20 cellular contexts compared by ENCODE assay signal in the genomic region with DNA sequence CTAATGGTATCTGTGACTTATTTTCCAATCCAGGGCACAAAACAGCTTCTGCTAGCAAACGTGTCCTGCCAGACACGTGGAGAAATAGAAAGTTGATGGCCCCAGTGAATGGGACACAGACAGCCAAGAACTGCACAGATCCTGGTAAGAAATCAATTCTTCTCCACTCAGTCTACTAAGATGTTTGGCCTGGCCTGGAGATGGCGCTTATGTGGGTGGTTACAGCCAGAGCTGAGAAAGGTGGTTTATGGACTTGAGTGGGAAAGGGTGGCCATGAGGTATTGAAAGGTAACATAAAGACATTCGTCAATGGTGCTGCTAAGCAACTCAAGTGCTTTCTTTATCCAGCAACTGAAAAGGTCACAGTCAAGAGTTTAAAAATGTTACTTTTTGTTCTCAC. TPM values are rescaled to one million over a fixed set of nuclear protein-coding genes. Genes with fewer than 3 reads are reported as not detected.
DNase-seq lines count a peak whose midpoint lies in the region; ATAC-seq, FAIRE-seq and TF ChIP-seq lines count a peak whose summit lies in the region.
"Had no signal": no experiment of that assay in that cellular context is flagged by ENCODE, and none has a peak within 500 bp of the region (broad histone marks: within the 10 kb centered on the region; RNA-seq: fewer than 3 reads in every experiment).

No MANE protein-coding gene starts in this region.

- BruUV-seq in GM12878 (replicated peaks; lab: Mats Ljungman, UMichigan): no TSS peak

- H3K27me3 Mint-ChIP-seq in osteocyte (ENCODE audit: unreplicated experiment): peaks cover 59% of the 10 kb centered on the region

- H3K9me3 Mint-ChIP-seq in osteocyte (ENCODE audit: unreplicated experiment): no peaks in the 10 kb centered on the region
- H3K9me3 Mint-ChIP-seq: CD8-positive, alpha-beta T cell had no signal

- no peak for TF ChIP-seq POLR2A in GM12878 (IDR thresholded peaks at IDR 0.05; ENCODE audit: low read depth, low read length)

- H3K4me3 Mint-ChIP-seq in osteocyte (ENCODE audit: unreplicated experiment): no peak overlapping the region
- H3K4me3 Mint-ChIP-seq: CD8-positive, alpha-beta T cell had no signal

- DNase-seq in SK-N-SH (no peak), Karpas-422 (peak; percentile 60), GM12878 (ENCODE audit: low read depth, low spot score) (no peak), osteocyte (ENCODE audit: extremely low spot score, unreplicated experiment) (no peak), omental fat pad (ENCODE audit: low spot score) (no peak), osteoblast (ENCODE audit: insufficient read length, low spot score, missing footprints) (no peak)
- DNase-seq: activated CD4-positive, alpha-beta T cell treated with anti-CD3 and anti-CD28 coated beads for 4 hours; activated effector memory CD4-positive, alpha-beta T cell treated with anti-CD3 and anti-CD28 coated beads, Interleukin-2, amount 50 U/mL, for 16 hours; CD8-positive, alpha-beta T cell; foreskin melanocyte; kidney; NCI-H146; stimulated activated CD4-positive, alpha-beta T cell treated with anti-CD3 and anti-CD28 coated beads, Interleukin-2, amount 100 ng/mL, for 24 hours; stomach had no signal

- H3K27ac ChIP-seq in SK-N-SH (ENCODE audit: low read depth in 2 of 2, low read length in 1 of 2): no peak overlapping the region
- H3K27ac ChIP-seq in Karpas-422 (ENCODE audit: low read length): no peak overlapping the region
- H3K27ac ChIP-seq in GM12878 (ENCODE audit: control insufficient read depth, insufficient read depth): no peak overlapping the region
- H3K27ac ChIP-seq in osteoblast (ENCODE audit: low read depth, low read length): no peak overlapping the region
- H3K27ac ChIP-seq: parathyroid adenoma, stomach had no signal

- SMC1A ChIA-PET in GM12878 (lab: Charles Lee; ENCODE audit: uncharacterized antibody, unreplicated experiment): interaction anchor here (0.6 kb wide), 1 partner anchor 251 kb away, joined by 3 read pairs; no protein-coding TSS in a partner anchor

- in situ Hi-C loops in GM12878 (cut with MboI): no loop called here

- H3K9me2 ChIP-seq in SK-N-SH: no peaks in the 10 kb centered on the region
- H3K9me2 ChIP-seq in Karpas-422 (replicated peaks; ENCODE audit: insufficient read depth, low read length): no peaks in the 10 kb centered on the region

- no peak overlapping the region for H3K27ac Mint-ChIP-seq in osteocyte (ENCODE audit: unreplicated experiment)
- H3K27ac Mint-ChIP-seq: CD8-positive, alpha-beta T cell had no signal

- peak; percentile 58 for ATAC-seq in SK-N-SH treated with all-trans-retinoic acid at 6 μM for 48 hours
- 0 out of 3 replicates have a peak, but pooled peaks have one; percentile 30 for ATAC-seq in GM12878
- no peak for ATAC-seq in omental fat pad (ENCODE audit: low FRiP score)
- no peak for ATAC-seq in HG02759 (IDR thresholded peaks at IDR 0.05; ENCODE audit: unreplicated experiment)
- ATAC-seq: CD8-positive, alpha-beta T cell had no signal

- no peaks in the 10 kb centered on the region for H3K9me3 ChIP-seq in SK-N-SH
- H3K9me3 ChIP-seq in Karpas-422 (ENCODE audit: low read length): no peaks in the 10 kb centered on the region
- no peaks in the 10 kb centered on the region for H3K9me3 ChIP-seq in GM12878 (replicated peaks; ENCODE audit: control insufficient read depth, insufficient read depth, low read length)
- H3K9me3 ChIP-seq in osteoblast (ENCODE audit: low read depth, low read length): no peaks in the 10 kb centered on the region
- H3K9me3 ChIP-seq: stomach had no signal

- H3K36me3 ChIP-seq in SK-N-SH (replicated peaks in 1 of 2; ENCODE audit: control insufficient read depth in 1 of 2, insufficient read depth in 2 of 2, low read length in 1 of 2): no peaks in the 10 kb centered on the region
- no peaks in the 10 kb centered on the region for H3K36me3 ChIP-seq in Karpas-422 (ENCODE audit: insufficient read depth, low read length)
- H3K36me3 ChIP-seq in GM12878 (ENCODE audit: control insufficient read depth in 2 of 2, insufficient read depth in 2 of 2, low read length in 1 of 2): no peaks in the 10 kb centered on the region
- no peaks in the 10 kb centered on the region for H3K36me3 ChIP-seq in osteoblast (ENCODE audit: insufficient read depth, low read length)
- H3K36me3 ChIP-seq: stomach had no signal

- TF ChIP-seq CTCF in SK-N-SH (IDR thresholded peaks at IDR 0.05) (no peak), GM12878 (IDR thresholded peaks at IDR 0.05 in 2 of 3, conservative IDR thresholded peaks at IDR 0.05 in 1 of 3; ENCODE audit: control insufficient read depth in 2 of 3, extremely low read depth in 1 of 3, insufficient read depth in 1 of 3, low read depth in 3 of 3, low read length in 3 of 3) (peak in 1 of 3 experiments; percentile 20; a peak in 2 of 6 replicates), osteocyte (IDR thresholded peaks at IDR 0.05) (peak; percentile 15), omental fat pad (IDR thresholded peaks at IDR 0.05) (no peak), osteoblast (IDR thresholded peaks at IDR 0.05; ENCODE audit: extremely low read depth, low read depth, low read length) (no peak)

- H2AFZ ChIP-seq in SK-N-SH (ENCODE audit: low read depth) (no peak overlapping the region), Karpas-422 (ENCODE audit: low read length) (no peak overlapping the region), GM12878 (ENCODE audit: control insufficient read depth, low read depth, low read length) (no peak overlapping the region), osteoblast (ENCODE audit: low read length) (no peak overlapping the region)
- H2AFZ ChIP-seq: parathyroid adenoma had no signal

- no peaks in the 10 kb centered on the region for H3K4me1 ChIP-seq in SK-N-SH (ENCODE audit: control insufficient read depth in 1 of 2, insufficient read depth in 2 of 2, low read depth in 1 of 2, low read length in 1 of 2)
- H3K4me1 ChIP-seq in Karpas-422 (ENCODE audit: low read length): no peaks in the 10 kb centered on the region
- no peaks in the 10 kb centered on the region for H3K4me1 ChIP-seq in GM12878 (ENCODE audit: control insufficient read depth, insufficient read depth, low read length)
- H3K4me1 ChIP-seq in osteoblast (ENCODE audit: insufficient read depth, low read length): no peaks in the 10 kb centered on the region
- H3K4me1 ChIP-seq: parathyroid adenoma had no signal

- FAIRE-seq in GM12878 (lab: Jason Lieb, UNC): no peak
- FAIRE-seq: colon, kidney had no signal

- H3K4me1 Mint-ChIP-seq in osteocyte (ENCODE audit: unreplicated experiment): peaks cover 6% of the 10 kb centered on the region

- H3K9ac ChIP-seq in SK-N-SH: no peak overlapping the region
- H3K9ac ChIP-seq in Karpas-422 (ENCODE audit: low read length): no peak overlapping the region
- H3K9ac ChIP-seq in GM12878 (ENCODE audit: control insufficient read depth, insufficient read depth, low read length): no peak overlapping the region
- H3K9ac ChIP-seq: parathyroid adenoma had no signal

- no peaks in the 10 kb centered on the region for H3F3A ChIP-seq in SK-N-SH (replicated peaks; ENCODE audit: insufficient read depth)

- H3K4me2 ChIP-seq in SK-N-SH (no peak overlapping the region), Karpas-422 (ENCODE audit: low read depth, low read length, poor library complexity, severe bottlenecking) (no peak overlapping the region), GM12878 (ENCODE audit: control insufficient read depth, insufficient read depth) (no peak overlapping the region), osteoblast (ENCODE audit: insufficient read depth, low read length) (no peak overlapping the region)

- 8% methylated on average over 4 of the region's 4 CpGs for WGBS in SK-N-SH (ENCODE audit: low lambda C conversion rate)
- WGBS in GM12878 (ENCODE audit: insufficient coverage, insufficient replicate concordance, low lambda C conversion rate, missing lambda C conversion rate): 23% methylated on average over 4 of the region's 4 CpGs

- H3K4me3 ChIP-seq in SK-N-SH (ENCODE audit: low read depth in 2 of 2, low read length in 1 of 2) (0 out of 4 replicates have a peak overlapping the region, but pooled peaks of 1 of the 2 experiments have one; percentile 2), Karpas-422 (ENCODE audit: low read length) (no peak overlapping the region), GM12878 (no peak overlapping the region), osteoblast (ENCODE audit: insufficient read depth, low read length) (no peak overlapping the region)
- H3K4me3 ChIP-seq: stomach had no signal

- POLR2A ChIA-PET in SK-N-SH (lab: Yijun Ruan, JAX) (no interaction called here), GM12878 (lab: Charles Lee) (no interaction called here)

- no peaks in the 10 kb centered on the region for H3K79me2 ChIP-seq in SK-N-SH (ENCODE audit: insufficient read depth)
- no peaks in the 10 kb centered on the region for H3K79me2 ChIP-seq in Karpas-422 (ENCODE audit: low read length)
- no peaks in the 10 kb centered on the region for H3K79me2 ChIP-seq in GM12878 (ENCODE audit: control insufficient read depth, insufficient read depth, low read length)
- H3K79me2 ChIP-seq in osteoblast (ENCODE audit: insufficient read depth, low read length): no peaks in the 10 kb centered on the region
- H3K79me2 ChIP-seq: parathyroid adenoma had no signal

- TF ChIP-seq RAD21 in SK-N-SH (IDR thresholded peaks at IDR 0.05; ENCODE audit: low read length) (no peak), GM12878 (IDR thresholded peaks at IDR 0.05; ENCODE audit: insufficient read depth, low read depth, low read length) (no peak)

- peaks cover 86% of the 10 kb centered on the region for H3K27me3 ChIP-seq in SK-N-SH (ENCODE audit: insufficient read depth)
- no peaks in the 10 kb centered on the region for H3K27me3 ChIP-seq in Karpas-422 (ENCODE audit: low read length)
- H3K27me3 ChIP-seq in GM12878 (replicated peaks in 1 of 2; ENCODE audit: control insufficient read depth in 2 of 2, insufficient read depth in 2 of 2, low read length in 1 of 2): peaks cover 9 to 14% of the 10 kb centered on the region in 2 experiments
- H3K27me3 ChIP-seq in osteoblast (ENCODE audit: insufficient read depth, low read length): peaks cover 61% of the 10 kb centered on the region

- H3K36me3 Mint-ChIP-seq in osteocyte (ENCODE audit: unreplicated experiment): no peaks in the 10 kb centered on the region
- H3K36me3 Mint-ChIP-seq: CD8-positive, alpha-beta T cell had no signal

- intact Hi-C loops in GM12878 (cut with micrococcal nuclease; ENCODE audit: unreplicated experiment): loop anchor here (10.0 kb wide), 2 partner anchors 191 to 359 kb away; no protein-coding TSS in a partner anchor

- CTCF ChIA-PET in SK-N-SH (lab: Yijun Ruan, JAX) (no interaction called here), GM12878 (lab: Yijun Ruan, JAX) (no interaction called here)

- H4K20me1 ChIP-seq in SK-N-SH (ENCODE audit: insufficient read depth) (no peaks in the 10 kb centered on the region), Karpas-422 (ENCODE audit: insufficient read depth, low read depth, low read length) (no peaks in the 10 kb centered on the region), GM12878 (ENCODE audit: control insufficient read depth, insufficient read depth) (no peaks in the 10 kb centered on the region), osteoblast (ENCODE audit: insufficient read depth, low read length) (no peaks in the 10 kb centered on the region)

- RAD21 ChIA-PET in GM12878 (lab: Charles Lee; ENCODE audit: unreplicated experiment): no interaction called here

- TF ChIP-seq EP300 in SK-N-SH (IDR thresholded peaks at IDR 0.05; ENCODE audit: borderline replicate concordance in 1 of 2, low read depth in 1 of 2, low read length in 1 of 2) (no peak), GM12878 (IDR thresholded peaks at IDR 0.05; ENCODE audit: borderline replicate concordance in 1 of 2, control insufficient read depth in 1 of 2, low read depth in 2 of 2, low read length in 2 of 2) (no peak)

RNA-seq across cellular contexts. Expression of a gene that starts 2.9 kb away (rescaled TPM):
- polyA plus RNA-seq in SK-N-SH (2012; rRNA removed) (0.07 and 0.13 TPM in 2 replicates), GM12878 (2011; rRNA removed) (0.22 and 0.46 TPM in 2 replicates), GM12878 (2014; fragmentation: Illumina TruSeq; extraction: Trizol) (under 0.01 TPM in 1 of 2 replicates, not detected in the other), GM12878 (2014; fragmentation: Nextera tagmentation; extraction: Ambion mirVana) (not detected), GM12878 (2014; rRNA removed) (0.09 TPM in 1 of 2 replicates, not detected in the other), GM12878 (2016; fragmentation: Nextera tagmentation; extraction: Ambion mirVana) (not detected)
- 0.06 and 0.09 TPM in 2 replicates for polyA plus RNA-seq in SK-N-SH (2012; cell fraction: cytosol; rRNA removed)
- 0.06 and 0.14 TPM in 2 replicates for polyA plus RNA-seq in SK-N-SH (2012; cell fraction: nucleus; rRNA removed)
- not detected in 2 replicates for total RNA-seq in Karpas-422 (2014; rRNA removed; shearing (Covaris generic); ENCODE audit: low replicate concordance)
- total RNA-seq in GM12878 (2013; cell fraction: nucleolus; rRNA removed): 3.3 and 3.5 TPM in 2 replicates
- total RNA-seq in GM12878 (2014; rRNA removed) (under 0.01 TPM in 1 of 2 replicates, not detected in the other), GM12878 (2014; rRNA removed; fragmentation: Illumina TruSeq; extraction: Trizol) (0.04 TPM in 1 of 2 replicates, not detected in the other), GM12878 (2021) (not detected in 2 replicates), osteocyte (not detected in 2 replicates), omental fat pad (1 to 10 TPM in 2 of 4 donors, under 1 TPM in 2; 0.48 to 2.2 (median 0.79) TPM), osteoblast (under 0.01 TPM in 1 of 2 replicates, not detected in the other)
- polyA plus RNA-seq in GM12878 (2011; ENCODE audit: low read depth): not detected
- 0.28 and 0.31 TPM in 2 replicates for polyA plus RNA-seq in GM12878 (2011; cell fraction: cytosol; rRNA removed)
- polyA plus RNA-seq in GM12878 (2011; cell fraction: nucleus; rRNA removed): 1.6 TPM in 2 replicates
- 0.28 TPM in 1 of 2 replicates, not detected in the other for polyA plus RNA-seq in GM12878 (2012)
- polyA minus RNA-seq in GM12878 (2011; rRNA and poly(A)+ RNA removed): 0.36 TPM in 1 of 2 replicates, not detected in the other
- not detected in 2 replicates for polyA minus RNA-seq in GM12878 (2011; cell fraction: cytosol; rRNA and poly(A)+ RNA removed)
- 0.36 and 0.38 TPM in 2 replicates for polyA minus RNA-seq in GM12878 (2011; cell fraction: nucleus; rRNA and poly(A)+ RNA removed)
- total RNA-seq: Daoy, HT-29 had no signal

Comparison
In these comparisons a context has a peak if more than half of its experiments do, and no peak if none do; other contexts are left out.
1. ATAC-seq: peak in SK-N-SH treated with all-trans-retinoic acid at 6 μM for 48 hours (single experiment) and GM12878 (single experiment); none in omental fat pad (single experiment) and HG02759 (single experiment).